In the genomic region with DNA sequence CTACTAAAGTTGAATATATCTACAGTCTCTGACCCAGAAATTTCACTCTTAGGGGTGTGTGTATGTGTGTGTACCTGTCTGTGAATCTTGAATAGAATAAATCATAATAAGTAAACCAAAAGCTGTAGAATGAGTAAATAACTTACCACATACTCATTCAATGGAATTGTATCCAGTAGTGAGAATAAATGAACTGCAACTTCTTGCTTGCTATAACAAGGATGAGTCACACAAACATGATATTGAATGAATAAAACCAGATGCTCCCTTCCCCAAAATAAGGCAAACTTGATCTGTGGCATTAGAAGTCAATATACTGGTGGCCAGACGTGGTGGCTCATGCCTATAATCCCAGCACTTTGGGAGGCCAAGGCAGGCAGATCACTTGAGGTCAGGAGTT, we compare ENCODE assay signal across 19 cellular contexts.
DNase-seq lines count a peak whose midpoint lies in the region; ATAC-seq and TF ChIP-seq lines count a peak whose summit lies in the region.
"Had no signal": no experiment of that assay in that cellular context is flagged by ENCODE, and none has a peak within 500 bp of the region (broad histone marks: within the 10 kb centered on the region; RNA-seq: fewer than 3 reads in every experiment).

No MANE protein-coding gene starts in this region.

- H3K18ac ChIP-seq in H9 (ENCODE audit: insufficient read length, low read depth, low read length) = no peak overlapping the region

- H2AFZ ChIP-seq in SK-N-SH (ENCODE audit: low read depth) (no peak overlapping the region), H9 (ENCODE audit: low read length) (no peak overlapping the region)

- CTCF ChIA-PET in SK-N-SH (lab: Yijun Ruan, JAX) = no interaction called here

- peaks cover 4% of the 10 kb centered on the region in 2 experiments; a peak in 3 of 4 replicates for H3K4me1 Mint-ChIP-seq in H9

- no peak overlapping the region for H3T11ph ChIP-seq in H9 (ENCODE audit: low read length)

- TF ChIP-seq RAD21 in SK-N-SH (IDR thresholded peaks at IDR 0.05; ENCODE audit: low read length) = no peak

- intact Hi-C loops in testis (cut with DNase I; ENCODE audit: low total_unique reads) = no loop called here

- no peak overlapping the region for H4K5ac ChIP-seq in H9 (ENCODE audit: insufficient read length, low read depth, low read length)

- no peaks in the 10 kb centered on the region for H3K79me1 ChIP-seq in H9 (ENCODE audit: insufficient read depth, low read depth, low read length, poor library complexity, severe bottlenecking)

- H4K91ac ChIP-seq in H9 (ENCODE audit: insufficient read length, low read depth, low read length) = no peak overlapping the region

- H3F3A ChIP-seq in SK-N-SH (replicated peaks; ENCODE audit: insufficient read depth) = peaks cover 9% of the 10 kb centered on the region

- no peaks in the 10 kb centered on the region for H3K4me1 ChIP-seq in SK-N-SH (ENCODE audit: control insufficient read depth in 1 of 2, insufficient read depth in 2 of 2, low read depth in 1 of 2, low read length in 1 of 2)
- H3K4me1 ChIP-seq in H9 (ENCODE audit: insufficient read depth, low read length) = no peaks in the 10 kb centered on the region
- no peaks in the 10 kb centered on the region for H3K4me1 ChIP-seq in testis

- no peak overlapping the region for H3K4me3 Mint-ChIP-seq in H9
- H3K4me3 Mint-ChIP-seq: CD4-positive, alpha-beta T cell had no signal

- no peaks in the 10 kb centered on the region for H3K27me3 Mint-ChIP-seq in H9 (ENCODE audit: low read depth)
- H3K27me3 Mint-ChIP-seq: CD4-positive, alpha-beta T cell had no signal

- no peak overlapping the region for H2AK5ac ChIP-seq in H9 (ENCODE audit: insufficient read length, low read length)

- H3K9me3 ChIP-seq in SK-N-SH = no peaks in the 10 kb centered on the region
- no peaks in the 10 kb centered on the region for H3K9me3 ChIP-seq in H9 (ENCODE audit: control insufficient read depth, low read depth, low read length)
- no peaks in the 10 kb centered on the region for H3K9me3 ChIP-seq in testis
- H3K9me3 ChIP-seq: Caco-2 had no signal

- H3K79me2 ChIP-seq in SK-N-SH (ENCODE audit: insufficient read depth) (no peaks in the 10 kb centered on the region), H9 (ENCODE audit: insufficient read depth, low read length) (no peaks in the 10 kb centered on the region)

- no peaks in the 10 kb centered on the region for H3K9me2 ChIP-seq in SK-N-SH

- peak; percentile 30 for DNase-seq in GM04503 (ENCODE audit: low read depth)
- no peak for DNase-seq in SK-N-SH
- DNase-seq in epithelial cell of proximal tubule (ENCODE audit: low read depth) = peak; percentile 33
- DNase-seq in fibroblast of the conjunctiva (ENCODE audit: low read depth) = peak; percentile 41
- DNase-seq in anterior cingulate cortex (lab: John Stamatoyannopoulos, UW) = no peak
- no peak for DNase-seq in H9
- DNase-seq in testis = no peak
- DNase-seq: Caco-2; CD4-positive, alpha-beta T cell; DMS153; GDM1; HCEC 1CT; NCI-H1092 treated with DMSO at 0.1 percent for 48 hours; NCI-H2081 treated with DMSO at 0.1 percent for 48 hours; NCI-H510A; NCI-H748 treated with DMSO at 0.1 percent for 48 hours; NK-92 treated with Interleukin-12 subunit alpha and Interleukin-12 subunit beta, amount 100 ng/mL, for 24 hours; Right ventricle myocardium superior had no signal

- no peak overlapping the region for H2BK20ac ChIP-seq in H9 (ENCODE audit: low read depth, low read length, poor library complexity, severe bottlenecking)

- H2BK15ac ChIP-seq in H9 (ENCODE audit: low read depth, low read length) = no peak overlapping the region

- no peak overlapping the region for H3K14ac ChIP-seq in H9 (ENCODE audit: insufficient read depth, low read length)

- no peak for ATAC-seq in GM19351 (IDR thresholded peaks at IDR 0.05; ENCODE audit: unreplicated experiment)

- H3K27ac Mint-ChIP-seq in H9 = no peak overlapping the region
- H3K27ac Mint-ChIP-seq: CD4-positive, alpha-beta T cell had no signal

- no peak overlapping the region for H3K23ac ChIP-seq in H9 (ENCODE audit: insufficient read length, low read depth, low read length)

- peaks cover 2 to 3% of the 10 kb centered on the region in 2 experiments; a peak in 2 of 5 replicates for H3K9me3 Mint-ChIP-seq in H9

- H3K56ac ChIP-seq in H9 (ENCODE audit: insufficient read length, low read depth, low read length) = no peak overlapping the region

- H4K20me1 ChIP-seq in SK-N-SH (ENCODE audit: insufficient read depth) (no peaks in the 10 kb centered on the region), H9 (ENCODE audit: control insufficient read depth, insufficient read depth, insufficient read length) (no peaks in the 10 kb centered on the region)

- no peak overlapping the region; the same call in 1 of the 2 replicates for H3K4me2 ChIP-seq in SK-N-SH
- no peak overlapping the region for H3K4me2 ChIP-seq in H9 (ENCODE audit: insufficient read depth, insufficient read length, low read length)

- no peak overlapping the region for H2BK120ac ChIP-seq in H9 (ENCODE audit: low read depth, low read length, poor library complexity, severe bottlenecking)

- H2BK12ac ChIP-seq in H9 (ENCODE audit: insufficient read length, low read depth, low read length) = no peak overlapping the region

- no peak overlapping the region for H4K8ac ChIP-seq in H9 (replicated peaks; ENCODE audit: insufficient read length, low read depth, low read length)

- TF ChIP-seq EP300 in SK-N-SH (IDR thresholded peaks at IDR 0.05; ENCODE audit: borderline replicate concordance in 1 of 2, low read depth in 1 of 2, low read length in 1 of 2) = no peak

- H3K4ac ChIP-seq in H9 (ENCODE audit: low read depth, low read length) = no peak overlapping the region

- no peaks in the 10 kb centered on the region for H3K27me3 ChIP-seq in SK-N-SH (ENCODE audit: insufficient read depth)
- no peaks in the 10 kb centered on the region for H3K27me3 ChIP-seq in H9 (ENCODE audit: insufficient read depth, low read length)
- H3K27me3 ChIP-seq in testis = no peaks in the 10 kb centered on the region

- TF ChIP-seq CTCF in SK-N-SH (IDR thresholded peaks at IDR 0.05) = no peak
- no peak for TF ChIP-seq CTCF in epithelial cell of proximal tubule (conservative IDR thresholded peaks at IDR 0.05; ENCODE audit: low read depth, low read length)
- TF ChIP-seq CTCF in H9 (conservative IDR thresholded peaks at IDR 0.05) = no peak
- no peak for TF ChIP-seq CTCF in testis (IDR thresholded peaks at IDR 0.05)

- H3K36me3 Mint-ChIP-seq in H9 (ENCODE audit: insufficient read depth in 1 of 3, low read depth in 3 of 3) = no peaks in the 10 kb centered on the region

- H3K36me3 ChIP-seq in SK-N-SH (replicated peaks in 1 of 2; ENCODE audit: control insufficient read depth in 1 of 2, insufficient read depth in 2 of 2, low read length in 1 of 2) (no peaks in the 10 kb centered on the region), testis (ENCODE audit: low read depth, missing control alignments) (no peaks in the 10 kb centered on the region)

- H3K23me2 ChIP-seq in H9 (ENCODE audit: insufficient read length, low read depth, low read length, poor library complexity, severe bottlenecking) = no peaks in the 10 kb centered on the region

- H3K4me3 ChIP-seq in SK-N-SH (ENCODE audit: low read depth in 2 of 2, low read length in 1 of 2) = no peak overlapping the region
- H3K4me3 ChIP-seq in epithelial cell of proximal tubule (ENCODE audit: low read depth, low read length) = no peak overlapping the region
- no peak overlapping the region for H3K4me3 ChIP-seq in testis

- no peak overlapping the region; a peak in 1 of 4 replicates for H3K27ac ChIP-seq in SK-N-SH (ENCODE audit: low read depth in 2 of 2, low read length in 1 of 2)
- H3K27ac ChIP-seq in H9 (ENCODE audit: insufficient read length, low read depth, low read length) = no peak overlapping the region
- H3K27ac ChIP-seq in testis = no peak overlapping the region

- WGBS in SK-N-SH (ENCODE audit: low lambda C conversion rate) = 33% methylated on average over 1 of the region's 1 CpG
- no CpG with 5 or more reads among the region's 1 CpG for WGBS in H9 (ENCODE audit: extremely low coverage, insufficient read length, low lambda C conversion rate)
- 80 to 83% methylated on average over 1 of the region's 1 CpG for WGBS in testis, 2 donors

- no peak for TF ChIP-seq POLR2A in testis (IDR thresholded peaks at IDR 0.05)

- no peak overlapping the region for H2BK5ac ChIP-seq in H9 (ENCODE audit: insufficient read length, low read length)

- H3K9ac ChIP-seq in SK-N-SH (no peak overlapping the region), H9 (ENCODE audit: extremely low read depth, insufficient read length, low read length) (no peak overlapping the region)

- POLR2A ChIA-PET in SK-N-SH (lab: Yijun Ruan, JAX) = no interaction called here

TF ChIP-seq in SK-N-SH, 30 proteins besides CTCF, POLR2A, EP300 and RAD21:
- TF ChIP-seq, protein P1, sequence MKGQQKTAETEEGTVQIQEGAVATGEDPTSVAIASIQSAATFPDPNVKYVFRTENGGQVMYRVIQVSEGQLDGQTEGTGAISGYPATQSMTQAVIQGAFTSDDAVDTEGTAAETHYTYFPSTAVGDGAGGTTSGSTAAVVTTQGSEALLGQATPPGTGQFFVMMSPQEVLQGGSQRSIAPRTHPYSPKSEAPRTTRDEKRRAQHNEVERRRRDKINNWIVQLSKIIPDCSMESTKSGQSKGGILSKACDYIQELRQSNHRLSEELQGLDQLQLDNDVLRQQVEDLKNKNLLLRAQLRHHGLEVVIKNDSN (IDR thresholded peaks at IDR 0.05; ENCODE audit: borderline replicate concordance, low read depth) = no peak
- TF ChIP-seq FOXM1 (IDR thresholded peaks at IDR 0.05; ENCODE audit: low read depth) = no peak
- peak; percentile 63 for TF ChIP-seq TCF12 (IDR thresholded peaks at IDR 0.05)
- TF ChIP-seq FOSL2 (IDR thresholded peaks at IDR 0.05; ENCODE audit: borderline replicate concordance, low read depth) = peak; percentile 33; the same call in 1 of the 2 replicates

Comparison
In these comparisons a context has a peak if more than half of its experiments do, and no peak if none do; other contexts are left out.
1. DNase-seq: peak in GM04503 (single experiment), epithelial cell of proximal tubule (single experiment) and fibroblast of the conjunctiva (single experiment); none in SK-N-SH (single experiment), anterior cingulate cortex (0 of 58), H9 (single experiment) and testis (single experiment).